21 cellular contexts compared by ENCODE assay signal in genomic region chr9:78622131-78622530, GRCh38.
"Had no signal": no experiment of that assay in that cellular context is flagged by ENCODE, and none has a peak within 500 bp of the region (broad histone marks: within the 10 kb centered on the region; RNA-seq: fewer than 3 reads in every experiment).

No MANE protein-coding gene starts in this region.

- H3K27me3 Mint-ChIP-seq: effector memory CD8-positive, alpha-beta T cell; natural killer cell treated with Interleukin-12 subunit alpha and Interleukin-12 subunit beta and Interleukin-15 and Interleukin-18, amount 100 ng/mL, for 72 hours had no signal

- H3K4me1 ChIP-seq: ascending aorta, tibial artery had no signal

- H3K4me1 Mint-ChIP-seq: activated naive CD4-positive, alpha-beta T cell treated with anti-CD3 and anti-CD28 coated beads, Interleukin-2, amount 50 U/mL, for 24 hours; mesothelial cell of epicardium had no signal

- H3K27ac Mint-ChIP-seq: activated naive CD4-positive, alpha-beta T cell treated with anti-CD3 and anti-CD28 coated beads, Interleukin-2, amount 50 U/mL, for 24 hours; activated T-cell treated with anti-CD3 and anti-CD28 coated beads, Interleukin-2, amount 50 U/mL, for 72 hours; effector memory CD8-positive, alpha-beta T cell; mesothelial cell of epicardium; natural killer cell treated with Interleukin-12 subunit alpha and Interleukin-12 subunit beta and Interleukin-15 and Interleukin-18, amount 100 ng/mL, for 72 hours had no signal

- H3K9me3 ChIP-seq: ascending aorta, tibial artery had no signal

- DNase-seq: activated CD4-positive, alpha-beta T cell treated with anti-CD3 and anti-CD28 coated beads for 1 hour; activated gamma-delta T cell; activated T-cell treated with anti-CD3 and anti-CD28 coated beads, Interleukin-2, amount 50 U/mL, for 72 hours; dermis blood vessel endothelial cell; effector memory CD8-positive, alpha-beta T cell; glutamatergic neuron; hippocampal formation; kidney; occipital lobe; right cardiac atrium; stimulated activated CD4-positive, alpha-beta T cell treated with anti-CD3 and anti-CD28 coated beads, Interleukin-2, amount 100 ng/mL, for 24 hours; stimulated activated naive CD8-positive, alpha-beta T cell treated with anti-CD3 and anti-CD28 coated beads, Interleukin-15, Interleukin-2, amounts not matched to agents 100 U/mL and 50 U/mL, for 24 hours; substantia nigra; T-helper 9 cell; tibial artery had no signal

- H3K4me3 Mint-ChIP-seq: activated naive CD4-positive, alpha-beta T cell treated with anti-CD3 and anti-CD28 coated beads, Interleukin-2, amount 50 U/mL, for 24 hours; activated T-cell treated with anti-CD3 and anti-CD28 coated beads, Interleukin-2, amount 50 U/mL, for 72 hours; effector memory CD8-positive, alpha-beta T cell; mesothelial cell of epicardium; natural killer cell treated with Interleukin-12 subunit alpha and Interleukin-12 subunit beta and Interleukin-15 and Interleukin-18, amount 100 ng/mL, for 72 hours had no signal

- H3K36me3 Mint-ChIP-seq: activated naive CD4-positive, alpha-beta T cell treated with anti-CD3 and anti-CD28 coated beads, Interleukin-2, amount 50 U/mL, for 24 hours; mesothelial cell of epicardium; natural killer cell treated with Interleukin-12 subunit alpha and Interleukin-12 subunit beta and Interleukin-15 and Interleukin-18, amount 100 ng/mL, for 72 hours had no signal

- H3K4me3 ChIP-seq: ascending aorta, lung, tibial artery had no signal

- H3K27me3 ChIP-seq: ascending aorta, tibial artery had no signal

- H3K9me3 Mint-ChIP-seq: activated naive CD4-positive, alpha-beta T cell treated with anti-CD3 and anti-CD28 coated beads, Interleukin-2, amount 50 U/mL, for 24 hours; activated T-cell treated with anti-CD3 and anti-CD28 coated beads, Interleukin-2, amount 50 U/mL, for 72 hours; mesothelial cell of epicardium; natural killer cell treated with Interleukin-12 subunit alpha and Interleukin-12 subunit beta and Interleukin-15 and Interleukin-18, amount 100 ng/mL, for 72 hours had no signal

- H3K36me3 ChIP-seq: ascending aorta, tibial artery had no signal

- H3K27ac ChIP-seq: ascending aorta, tibial artery, VCaP had no signal
